In genomic region chr1:61117283-61117682, GRCh38 we compare ENCODE assay signal across 18 cellular contexts. TPM values are rescaled to one million over a fixed set of nuclear protein-coding genes. Genes with fewer than 3 reads are reported as not detected.
DNase-seq lines count a peak whose midpoint lies in the region; ATAC-seq and TF ChIP-seq lines count a peak whose summit lies in the region.
"Had no signal": no experiment of that assay in that cellular context is flagged by ENCODE, and none has a peak within 500 bp of the region (broad histone marks: within the 10 kb centered on the region; RNA-seq: fewer than 3 reads in every experiment).

No MANE protein-coding gene starts in this region.

- intact Hi-C loops in A673 (cut with micrococcal nuclease; ENCODE audit: unreplicated experiment) = no loop called here
- intact Hi-C loops in psoas muscle (cut with DNase I) = no loop called here
- intact Hi-C loops in mucosa of descending colon (cut with DNase I, micrococcal nuclease) = no loop called here

- WGBS in psoas muscle, 3 donors = 92 to 98% (median 95%) methylated on average over 2 of the region's 2 CpGs

- no peaks in the 10 kb centered on the region for H3K36me3 ChIP-seq in A673 (ENCODE audit: insufficient read depth, low read length, poor library complexity, severe bottlenecking)
- H3K36me3 ChIP-seq in psoas muscle (ENCODE audit: insufficient read depth in 1 of 2, low read depth in 1 of 2) = no peaks in the 10 kb centered on the region
- H3K36me3 ChIP-seq in mucosa of descending colon (ENCODE audit: low read depth) = no peaks in the 10 kb centered on the region
- H3K36me3 ChIP-seq: SJSA1 had no signal

- no peaks in the 10 kb centered on the region for H3K9me3 ChIP-seq in A673 (ENCODE audit: low read depth, low read length, poor library complexity, severe bottlenecking)
- H3K9me3 ChIP-seq in psoas muscle = no peaks in the 10 kb centered on the region
- H3K9me3 ChIP-seq in mucosa of descending colon = no peaks in the 10 kb centered on the region
- H3K9me3 ChIP-seq: SJSA1 had no signal

- CTCF ChIA-PET in A673 (lab: Charles Lee) = no interaction called here

- no peak overlapping the region for H3K4me3 ChIP-seq in A673 (ENCODE audit: low read depth, low read length, poor library complexity, severe bottlenecking)
- H3K4me3 ChIP-seq in psoas muscle = no peak overlapping the region
- H3K4me3 ChIP-seq in mucosa of descending colon = no peak overlapping the region
- H3K4me3 ChIP-seq: PC-9, SJSA1 had no signal

- H3K4me3 Mint-ChIP-seq in activated naive CD8-positive, alpha-beta T cell treated with anti-CD3 and anti-CD28 coated beads for 36 hours = no peak overlapping the region
- H3K4me3 Mint-ChIP-seq: H9 had no signal

- BruUV-seq in A673 (replicated peaks; lab: Mats Ljungman, UMichigan) = no TSS peak

- TF ChIP-seq CTCF in A673 (conservative IDR thresholded peaks at IDR 0.05; ENCODE audit: low read depth, low read length) = no peak
- no peak for TF ChIP-seq CTCF in VCaP (conservative IDR thresholded peaks at IDR 0.05)
- no peak for TF ChIP-seq CTCF in psoas muscle (IDR thresholded peaks at IDR 0.05)
- no peak for TF ChIP-seq CTCF in mucosa of descending colon (IDR thresholded peaks at IDR 0.05)

- no peak overlapping the region for H3K27ac Mint-ChIP-seq in activated naive CD8-positive, alpha-beta T cell treated with anti-CD3 and anti-CD28 coated beads for 36 hours
- H3K27ac Mint-ChIP-seq: H9 had no signal

- DNase-seq in A673 (ENCODE audit: low spot score) (no peak), epithelial cell of prostate (ENCODE audit: low read depth, low spot score) (no peak), psoas muscle (no peak), mucosa of descending colon (no peak), CD1c-positive myeloid dendritic cell (ENCODE audit: extremely low spot score) (no peak), AML-193 (lab: John Stamatoyannopoulos, UW) (no peak)
- no peak for DNase-seq in activated naive CD8-positive, alpha-beta T cell treated with anti-CD3 and anti-CD28 coated beads for 36 hours
- DNase-seq: ACHN, H9, KBM-7, NCI-H1417, NCI-H187 treated with DMSO at 0.1 percent for 48 hours, NCI-H2227 treated with DMSO at 0.1 percent for 48 hours, NCI-H524, PC-9 had no signal

- no peaks in the 10 kb centered on the region for H3K9me3 Mint-ChIP-seq in activated naive CD8-positive, alpha-beta T cell treated with anti-CD3 and anti-CD28 coated beads for 36 hours
- H3K9me3 Mint-ChIP-seq: H9 had no signal

- POLR2A ChIA-PET in A673 (lab: Charles Lee; ENCODE audit: low non-redundant PET) = interaction anchor here (0.6 kb wide), 1 partner anchor 40 kb away, joined by 11 read pairs; no protein-coding TSS in a partner anchor

- peaks cover 4% of the 10 kb centered on the region for H3K27me3 Mint-ChIP-seq in activated naive CD8-positive, alpha-beta T cell treated with anti-CD3 and anti-CD28 coated beads for 36 hours

- peaks cover 77% of the 10 kb centered on the region for H3K4me1 ChIP-seq in A673 (ENCODE audit: insufficient read depth, low read length, poor library complexity, severe bottlenecking)
- peaks cover 65% of the 10 kb centered on the region for H3K4me1 ChIP-seq in psoas muscle
- peaks cover 10% of the 10 kb centered on the region for H3K4me1 ChIP-seq in mucosa of descending colon (ENCODE audit: low read depth)
- H3K4me1 ChIP-seq: SJSA1 had no signal

- H3K27ac ChIP-seq in A673 (ENCODE audit: low read depth, low read length, poor library complexity, severe bottlenecking) (peak overlapping the region; percentile 27), VCaP (peak overlapping the region; percentile 55), epithelial cell of prostate (peak overlapping the region; percentile 37), psoas muscle (peak overlapping the region; percentile 64)
- H3K27ac ChIP-seq: C4-2B, PC-9, SJSA1 had no signal

- H3K4me1 Mint-ChIP-seq in activated naive CD8-positive, alpha-beta T cell treated with anti-CD3 and anti-CD28 coated beads for 36 hours = no peaks in the 10 kb centered on the region

- no peaks in the 10 kb centered on the region for H3K27me3 ChIP-seq in A673 (replicated peaks; ENCODE audit: insufficient read depth, low read depth, low read length, poor library complexity)
- no peaks in the 10 kb centered on the region for H3K27me3 ChIP-seq in psoas muscle (ENCODE audit: insufficient read depth in 3 of 3, low read length in 2 of 3)
- H3K27me3 ChIP-seq: SJSA1 had no signal

- peaks cover 5% of the 10 kb centered on the region for H3K36me3 Mint-ChIP-seq in activated naive CD8-positive, alpha-beta T cell treated with anti-CD3 and anti-CD28 coated beads for 36 hours

- ATAC-seq in psoas muscle = no peak
- no peak for ATAC-seq in mucosa of descending colon

RNA-seq across cellular contexts. Expression of gene NFIA, which starts 34.9 kb away (rescaled TPM):
- total RNA-seq in A673 (2021) (65.4 and 67.1 TPM in 2 replicates), psoas muscle (10 to 100 TPM; 30.6 to 42.7 (median 42.3) TPM), mucosa of descending colon (100 to 1,000 TPM in 1 of 3 donors, 10 to 100 TPM in 2; 46.4 to 145 (median 51.1) TPM)
- 10 to 100 TPM in 1 of 3 donors, 1 to 10 TPM in 2; 4.0 to 11.7 (median 4.2) TPM for polyA plus RNA-seq in psoas muscle
- total RNA-seq in activated naive CD8-positive, alpha-beta T cell treated with anti-CD3 and anti-CD28 coated beads for 36 hours = 1 to 10 TPM; 1.3 to 1.7 TPM

Comparison
In these comparisons a context has a peak if more than half of its experiments do, and no peak if none do; other contexts are left out.
1. RNA of gene NFIA, which starts 34.9 kb away (total RNA-seq): 65.4 to 67.1 TPM in A673, 46.4 to 145 TPM in mucosa of descending colon and 30.6 to 42.7 TPM in psoas muscle; 1.3 to 1.7 TPM in activated naive CD8-positive, alpha-beta T cell treated with anti-CD3 and anti-CD28 coated beads for 36 hours; every median in the first group is over 10 times any median in the second.
2. Peak in every context shown above with its lines, with median percentiles within 50 percentile points of each other: H3K27ac ChIP-seq.